In genomic region chr3:5095879-5096278, GRCh38 we compare ENCODE assay signal across 1 cellular context.
TF ChIP-seq lines count a peak whose summit lies in the region.

No MANE protein-coding gene starts in this region.

TF ChIP-seq in HepG2, 621 proteins besides CTCF, POLR2A, EP300 and RAD21 (continued from another document):
- TF ChIP-seq PRDM15 (CRISPR knock-in tag; IDR thresholded peaks at IDR 0.05) (no peak), IKZF1 (IDR thresholded peaks at IDR 0.05) (no peak)
